21 cellular contexts compared by ENCODE assay signal in the genomic region with DNA sequence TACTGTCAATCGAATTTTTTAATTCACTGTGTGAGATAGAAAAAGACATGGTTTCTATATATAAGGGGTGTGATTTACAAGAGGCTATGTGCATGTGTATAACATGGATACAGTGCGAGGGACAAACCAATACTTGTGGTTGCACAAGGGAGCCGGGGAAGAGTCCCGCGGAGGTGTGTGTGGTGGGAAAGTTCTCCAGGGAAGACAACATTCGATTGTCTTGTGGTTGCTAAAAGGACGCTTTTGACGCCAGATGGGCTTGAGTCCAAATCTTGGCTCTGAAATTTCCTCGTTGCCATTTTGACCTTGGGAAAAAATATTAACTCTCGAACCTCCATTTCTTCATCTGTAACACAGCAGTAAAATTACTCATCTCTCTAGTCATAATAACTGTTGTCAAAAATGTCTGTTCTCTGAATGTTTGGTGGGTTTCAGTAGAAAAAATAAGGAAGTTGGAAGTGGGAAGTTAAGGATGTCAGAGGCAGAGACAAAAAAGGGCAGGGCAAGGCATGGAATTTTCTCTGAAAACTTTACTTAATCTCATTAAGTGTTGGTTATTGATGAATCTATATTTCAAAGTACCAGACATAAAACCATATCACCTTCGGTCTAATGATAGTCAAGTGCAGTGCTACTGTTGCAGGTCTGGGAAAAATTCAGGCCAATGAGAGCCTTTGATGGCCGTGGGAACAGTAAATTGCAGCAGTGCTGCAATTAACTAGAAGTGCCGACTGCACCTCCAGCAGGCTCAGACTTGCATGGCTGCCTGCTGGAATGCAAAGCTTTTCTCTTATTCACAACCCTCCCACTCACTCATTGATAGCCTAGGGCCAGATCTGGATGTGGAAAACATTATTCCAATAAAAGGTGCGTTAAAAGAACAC. TPM values are rescaled to one million over a fixed set of nuclear protein-coding genes. Genes with fewer than 3 reads are reported as not detected.
DNase-seq lines count a peak whose midpoint lies in the region; ATAC-seq and TF ChIP-seq lines count a peak whose summit lies in the region.
"Had no signal": no experiment of that assay in that cellular context is flagged by ENCODE, and none has a peak within 500 bp of the region (broad histone marks: within the 10 kb centered on the region; RNA-seq: fewer than 3 reads in every experiment).

No MANE protein-coding gene starts in this region.

- no peaks in the 10 kb centered on the region for H4K20me1 ChIP-seq in MM.1S (ENCODE audit: insufficient read depth, low read length)

- H3K27me3 Mint-ChIP-seq in activated naive CD4-positive, alpha-beta T cell treated with anti-CD3 and anti-CD28 coated beads, Interleukin-2, amount 10 ng/mL, durations not matched to agents 7 days and 5 days = no peaks in the 10 kb centered on the region
- peaks cover 0 to 1% of the 10 kb centered on the region in 2 donors for H3K27me3 Mint-ChIP-seq in CD8-positive, alpha-beta memory T cell
- H3K27me3 Mint-ChIP-seq: activated B cell treated with CpG ODN at 0.5 μM for 24 hours had no signal

- no peaks in the 10 kb centered on the region for H3K36me3 Mint-ChIP-seq in activated naive CD4-positive, alpha-beta T cell treated with anti-CD3 and anti-CD28 coated beads, Interleukin-2, amount 10 ng/mL, durations not matched to agents 7 days and 5 days
- H3K36me3 Mint-ChIP-seq in CD8-positive, alpha-beta memory T cell = no peaks in the 10 kb centered on the region

- H3K79me2 ChIP-seq in MM.1S (ENCODE audit: low read length) = no peaks in the 10 kb centered on the region

- H3K9me3 ChIP-seq in SK-N-MC (ENCODE audit: low read depth, low read length) (no peaks in the 10 kb centered on the region), MM.1S (replicated peaks; ENCODE audit: insufficient read depth, low read length) (no peaks in the 10 kb centered on the region)
- no peaks in the 10 kb centered on the region for H3K9me3 ChIP-seq in CD8-positive, alpha-beta memory T cell (ENCODE audit: low read length)
- H3K9me3 ChIP-seq: BE2C had no signal

- H3K9ac ChIP-seq in SK-N-MC (ENCODE audit: insufficient read length) = peak overlapping the region; percentile 10
- H3K9ac ChIP-seq in MM.1S (ENCODE audit: low read length) = no peak overlapping the region

- H3K4me3 ChIP-seq in SK-N-MC (peak overlapping the region; percentile 58), MM.1S (ENCODE audit: low read length) (no peak overlapping the region)
- H3K4me3 ChIP-seq in CD8-positive, alpha-beta memory T cell (ENCODE audit: low read length) = no peak overlapping the region

- H3K4me1 Mint-ChIP-seq in activated naive CD4-positive, alpha-beta T cell treated with anti-CD3 and anti-CD28 coated beads, Interleukin-2, amount 10 ng/mL, durations not matched to agents 7 days and 5 days = no peaks in the 10 kb centered on the region
- no peaks in the 10 kb centered on the region for H3K4me1 Mint-ChIP-seq in CD8-positive, alpha-beta memory T cell
- H3K4me1 Mint-ChIP-seq: activated B cell treated with CpG ODN at 0.5 μM for 24 hours had no signal

- no peaks in the 10 kb centered on the region for H3F3A ChIP-seq in MM.1S (ENCODE audit: insufficient read depth, low read length)

- H3K36me3 ChIP-seq in SK-N-MC (ENCODE audit: insufficient read depth, low read length) (peaks cover 35% of the 10 kb centered on the region; the same call in 1 of the 2 replicates), MM.1S (replicated peaks; ENCODE audit: insufficient read depth, low read length) (no peaks in the 10 kb centered on the region)
- no peaks in the 10 kb centered on the region for H3K36me3 ChIP-seq in CD8-positive, alpha-beta memory T cell (ENCODE audit: insufficient read depth, low read length)
- H3K36me3 ChIP-seq: BE2C had no signal

- H3K4me1 ChIP-seq in foreskin keratinocyte (peaks cover 13% of the 10 kb centered on the region), MM.1S (ENCODE audit: low read length) (no peaks in the 10 kb centered on the region)
- H3K4me1 ChIP-seq in CD8-positive, alpha-beta memory T cell (ENCODE audit: insufficient read depth, low read length) = no peaks in the 10 kb centered on the region

- peak; percentile 40 for DNase-seq in HPDE6-E6E7 (ENCODE audit: extremely low spot score)
- no peak for DNase-seq in SK-N-MC (ENCODE audit: low read depth, low spot score)
- DNase-seq in foreskin keratinocyte = peak; percentile 77 to 89
- peak; percentile 91 for DNase-seq in renal cortical epithelial cell (ENCODE audit: low read depth)
- DNase-seq in activated naive CD4-positive, alpha-beta T cell treated with anti-CD3 and anti-CD28 coated beads, Interleukin-2, amount 10 ng/mL, durations not matched to agents 7 days and 5 days = no peak
- no peak for DNase-seq in CD8-positive, alpha-beta memory T cell
- DNase-seq in MM.1S = no peak
- DNase-seq: activated B cell treated with CpG ODN at 0.5 μM for 24 hours; amniotic stem cell; BE2C; effector CD4-positive, alpha-beta T cell; EL; heart right ventricle; NCI-H146; NCI-H774; posterior cingulate gyrus; SIG-M5; stimulated activated CD4-positive, alpha-beta T cell treated with anti-CD3 and anti-CD28 coated beads, Interleukin-2, amount 100 ng/mL, for 24 hours; stimulated activated naive CD4-positive, alpha-beta T cell had no signal

- H3K9me2 ChIP-seq in MM.1S (replicated peaks; ENCODE audit: insufficient read depth, low read length) = no peaks in the 10 kb centered on the region

- ATAC-seq in foreskin keratinocyte (peak; percentile 99), GM18502 (IDR thresholded peaks at IDR 0.05; ENCODE audit: poor library complexity, unreplicated experiment) (no peak)
- ATAC-seq: HepG2 had no signal

- POLR2A ChIA-PET in CD8-positive, alpha-beta memory T cell (lab: Charles Lee) = no interaction called here

- H3K9me3 Mint-ChIP-seq in activated naive CD4-positive, alpha-beta T cell treated with anti-CD3 and anti-CD28 coated beads, Interleukin-2, amount 10 ng/mL, durations not matched to agents 7 days and 5 days = no peaks in the 10 kb centered on the region
- H3K9me3 Mint-ChIP-seq in CD8-positive, alpha-beta memory T cell = peaks cover 5 to 30% (median 8%) of the 10 kb centered on the region in 5 donors

- H3K27me3 ChIP-seq in foreskin keratinocyte = no peaks in the 10 kb centered on the region
- H3K27me3 ChIP-seq in CD8-positive, alpha-beta memory T cell (ENCODE audit: insufficient read depth, low read length, poor library complexity, severe bottlenecking) = no peaks in the 10 kb centered on the region
- H3K27me3 ChIP-seq in MM.1S (replicated peaks; ENCODE audit: insufficient read depth, low read length) = no peaks in the 10 kb centered on the region
- H3K27me3 ChIP-seq: BE2C, heart right ventricle had no signal

- H3K4me2 ChIP-seq in MM.1S (ENCODE audit: low read depth, low read length) = no peak overlapping the region

- H2AFZ ChIP-seq in MM.1S (ENCODE audit: low read length) = no peak overlapping the region

- H3K27ac ChIP-seq in SK-N-MC (peak overlapping the region; percentile 67), foreskin keratinocyte (peak overlapping the region; percentile 75), MM.1S (ENCODE audit: low read length) (no peak overlapping the region)
- H3K27ac ChIP-seq in CD8-positive, alpha-beta memory T cell (ENCODE audit: low read depth, low read length) = no peak overlapping the region

- peak; percentile 39 for TF ChIP-seq CTCF in foreskin keratinocyte (conservative IDR thresholded peaks at IDR 0.05)
- TF ChIP-seq CTCF in MM.1S (IDR thresholded peaks at IDR 0.05; ENCODE audit: low read length) = no peak

- no peak overlapping the region for H3K27ac Mint-ChIP-seq in activated naive CD4-positive, alpha-beta T cell treated with anti-CD3 and anti-CD28 coated beads, Interleukin-2, amount 10 ng/mL, durations not matched to agents 7 days and 5 days
- H3K27ac Mint-ChIP-seq in CD8-positive, alpha-beta memory T cell = no peak overlapping the region
- H3K27ac Mint-ChIP-seq: activated B cell treated with CpG ODN at 0.5 μM for 24 hours had no signal

- H3K4me3 Mint-ChIP-seq in activated naive CD4-positive, alpha-beta T cell treated with anti-CD3 and anti-CD28 coated beads, Interleukin-2, amount 10 ng/mL, durations not matched to agents 7 days and 5 days = no peak overlapping the region
- no peak overlapping the region for H3K4me3 Mint-ChIP-seq in CD8-positive, alpha-beta memory T cell
- H3K4me3 Mint-ChIP-seq: activated B cell treated with CpG ODN at 0.5 μM for 24 hours had no signal

- CTCF ChIA-PET in activated naive CD4-positive, alpha-beta T cell treated with anti-CD3 and anti-CD28 coated beads, Interleukin-2, amount 10 ng/mL, durations not matched to agents 7 days and 5 days (lab: Charles Lee) = no interaction called here
- CTCF ChIA-PET in CD8-positive, alpha-beta memory T cell (lab: Charles Lee) = no interaction called here

RNA-seq across cellular contexts. Expression of a gene that starts 16.6 kb away (rescaled TPM):
- 4.2 and 5.1 TPM in 2 replicates for total RNA-seq in foreskin keratinocyte
- polyA plus RNA-seq in foreskin keratinocyte = 1.9 TPM in 2 replicates
- 4.3 and 7.8 TPM in 2 replicates for total RNA-seq in renal cortical epithelial cell
- under 1 TPM; 0.15 to 0.38 TPM for total RNA-seq in CD8-positive, alpha-beta memory T cell
- polyA plus RNA-seq in CD8-positive, alpha-beta memory T cell = 1.5 TPM

Comparison
In these comparisons a context has a peak if more than half of its experiments do, and no peak if none do; other contexts are left out.
1. DNase-seq: peak in HPDE6-E6E7 (single experiment), foreskin keratinocyte (2 of 2) and renal cortical epithelial cell (single experiment); none in SK-N-MC (single experiment), activated naive CD4-positive, alpha-beta T cell treated with anti-CD3 and anti-CD28 coated beads, Interleukin-2, amount 10 ng/mL, durations not matched to agents 7 days and 5 days (single experiment), CD8-positive, alpha-beta memory T cell (0 of 5) and MM.1S (single experiment).
2. H3K27ac ChIP-seq: peak in SK-N-MC (single experiment) and foreskin keratinocyte (single experiment); none in CD8-positive, alpha-beta memory T cell (single experiment) and MM.1S (single experiment).